ENCODE assay signal across 8 cellular contexts in genomic region chr16:30637952-30638351, GRCh38. TPM values are rescaled to one million over a fixed set of nuclear protein-coding genes. Genes with fewer than 3 reads are reported as not detected.
DNase-seq lines count a peak whose midpoint lies in the region; ATAC-seq, FAIRE-seq and TF ChIP-seq lines count a peak whose summit lies in the region.

No MANE protein-coding gene starts in this region.

- H3K4me3 ChIP-seq in DND-41 (ENCODE audit: low read depth in 1 of 2, low read length in 2 of 2) (no peak overlapping the region), Karpas-422 (ENCODE audit: low read length) (no peak overlapping the region)

- H3K9me2 ChIP-seq in Karpas-422 (replicated peaks; ENCODE audit: insufficient read depth, low read length) = no peaks in the 10 kb centered on the region

- TF ChIP-seq CTCF in DND-41 (IDR thresholded peaks at IDR 0.05; ENCODE audit: borderline replicate concordance, extremely low read depth, low read length, poor library complexity, severe bottlenecking) (peak; percentile 72), foreskin keratinocyte (conservative IDR thresholded peaks at IDR 0.05) (peak; percentile 85)

- H3K27ac ChIP-seq in DND-41 (ENCODE audit: low read length) (no peak overlapping the region), Karpas-422 (ENCODE audit: low read length) (no peak overlapping the region), foreskin keratinocyte (no peak overlapping the region)

- H4K20me1 ChIP-seq in DND-41 (ENCODE audit: insufficient read depth, low read length) (no peaks in the 10 kb centered on the region), Karpas-422 (ENCODE audit: insufficient read depth, low read depth, low read length) (no peaks in the 10 kb centered on the region)

- H3K36me3 ChIP-seq in DND-41 (ENCODE audit: insufficient read depth, low read length) (no peaks in the 10 kb centered on the region), Karpas-422 (ENCODE audit: insufficient read depth, low read length) (no peaks in the 10 kb centered on the region)

- intact Hi-C loops in cardiac septum (cut with DNase I) = no loop called here

- DNase-seq in DND-41 (peak; percentile 41), Karpas-422 (peak; percentile 78), SHP77 treated with DMSO at 0.1 percent for 48 hours (lab: John Stamatoyannopoulos, UW) (peak; percentile 38), foreskin keratinocyte (peak in 1 of 2 donors; percentile 54), activated gamma-delta T cell treated with Interleukin-2 at 50 U/mL for 16 hours (no peak), cardiac septum (ENCODE audit: low spot score) (no peak), frontal cortex (ENCODE audit: low spot score in 2 of 2) (no peak)

- H3K27me3 ChIP-seq in DND-41 (ENCODE audit: insufficient read depth, low read length, poor library complexity) = no peaks in the 10 kb centered on the region
- no peaks in the 10 kb centered on the region for H3K27me3 ChIP-seq in Karpas-422 (ENCODE audit: low read length)
- H3K27me3 ChIP-seq in foreskin keratinocyte = no peaks in the 10 kb centered on the region

- H3K9me3 ChIP-seq in DND-41 (ENCODE audit: insufficient read depth, low read length, severe bottlenecking) (no peaks in the 10 kb centered on the region), Karpas-422 (ENCODE audit: low read length) (no peaks in the 10 kb centered on the region)

- H3K9ac ChIP-seq in DND-41 (ENCODE audit: low read depth, low read length) (no peak overlapping the region), Karpas-422 (ENCODE audit: low read length) (no peak overlapping the region)

- FAIRE-seq in frontal cortex (lab: Jason Lieb, UNC) = no peak

- ATAC-seq in DND-41 (ENCODE audit: insufficient read depth, low read depth) (peak; percentile 25; the same call in 1 of the 3 replicates), foreskin keratinocyte (peak; percentile 44), HG02610 (IDR thresholded peaks at IDR 0.05; ENCODE audit: unreplicated experiment) (no peak)

- peaks cover 24% of the 10 kb centered on the region for H3K4me1 ChIP-seq in DND-41 (ENCODE audit: insufficient read depth, low read length)
- peaks cover 19% of the 10 kb centered on the region for H3K4me1 ChIP-seq in Karpas-422 (ENCODE audit: low read length)
- H3K4me1 ChIP-seq in foreskin keratinocyte = peaks cover 3% of the 10 kb centered on the region

- H3K79me2 ChIP-seq in DND-41 (ENCODE audit: insufficient read depth, low read length) (peaks cover 20% of the 10 kb centered on the region), Karpas-422 (ENCODE audit: low read length) (peaks cover 10% of the 10 kb centered on the region)

- H2AFZ ChIP-seq in DND-41 (ENCODE audit: low read depth, low read length) = no peak overlapping the region
- no peak overlapping the region for H2AFZ ChIP-seq in Karpas-422 (ENCODE audit: low read length)

- H3K4me2 ChIP-seq in DND-41 (ENCODE audit: insufficient read depth, low read length) (no peak overlapping the region), Karpas-422 (ENCODE audit: low read depth, low read length, poor library complexity, severe bottlenecking) (no peak overlapping the region)

RNA-seq across cellular contexts. Expression of gene PRR14, which starts 12.8 kb away (rescaled TPM):
- 17.4 and 42.0 TPM in 2 replicates for total RNA-seq in Karpas-422 (2014; rRNA removed; shearing (Covaris generic); ENCODE audit: low replicate concordance)
- total RNA-seq in foreskin keratinocyte (25.7 and 26.6 TPM in 2 replicates), cardiac septum (21.1 TPM), frontal cortex (7.3 TPM)
- 37.0 and 39.0 TPM in 2 replicates for polyA plus RNA-seq in foreskin keratinocyte

RNA-seq across cellular contexts. Expression of gene FBRS, which starts 20.3 kb away (rescaled TPM):
- total RNA-seq in Karpas-422 (2014; rRNA removed; shearing (Covaris generic); ENCODE audit: low replicate concordance) = 32.9 and 36.1 TPM in 2 replicates
- total RNA-seq in foreskin keratinocyte (23.0 and 25.2 TPM in 2 replicates), cardiac septum (33.2 TPM), frontal cortex (8.2 TPM)
- 30.9 and 31.2 TPM in 2 replicates for polyA plus RNA-seq in foreskin keratinocyte

RNA-seq across cellular contexts. Expression of gene ZNF689, which starts 27.8 kb away (rescaled TPM):
- total RNA-seq in Karpas-422 (2014; rRNA removed; shearing (Covaris generic); ENCODE audit: low replicate concordance) = 6.9 and 7.5 TPM in 2 replicates
- total RNA-seq in foreskin keratinocyte (7.6 and 8.4 TPM in 2 replicates), cardiac septum (4.9 TPM), frontal cortex (9.0 TPM)
- 3.6 and 4.2 TPM in 2 replicates for polyA plus RNA-seq in foreskin keratinocyte

RNA-seq across cellular contexts. Expression of gene ZNF785, which starts 52.5 kb away (rescaled TPM):
- 14.9 and 20.8 TPM in 2 replicates for total RNA-seq in Karpas-422 (2014; rRNA removed; shearing (Covaris generic); ENCODE audit: low replicate concordance)
- 3.9 and 4.6 TPM in 2 replicates for total RNA-seq in foreskin keratinocyte
- polyA plus RNA-seq in foreskin keratinocyte = 1.8 and 2.1 TPM in 2 replicates
- total RNA-seq in cardiac septum = 6.7 TPM
- 18.3 TPM for total RNA-seq in frontal cortex

Comparison
In these comparisons a context has a peak if more than half of its experiments do, and no peak if none do; other contexts are left out.
1. DNase-seq: peak in DND-41 (single experiment), Karpas-422 (single experiment) and SHP77 treated with DMSO at 0.1 percent for 48 hours (single experiment); none in activated gamma-delta T cell treated with Interleukin-2 at 50 U/mL for 16 hours (single experiment), cardiac septum (single experiment) and frontal cortex (0 of 2).